Comparison of ENCODE assay signal across 14 cellular contexts in genomic region chr12:46110928-46111699, GRCh38.
DNase-seq lines count a peak whose midpoint lies in the region; FAIRE-seq and TF ChIP-seq lines count a peak whose summit lies in the region.
"Had no signal": no experiment of that assay in that cellular context is flagged by ENCODE, and none has a peak within 500 bp of the region (broad histone marks: within the 10 kb centered on the region; RNA-seq: fewer than 3 reads in every experiment).

No MANE protein-coding gene starts in this region.

- H3K4me3 Mint-ChIP-seq in chondrocyte (ENCODE audit: unreplicated experiment) = no peak overlapping the region
- H3K4me3 Mint-ChIP-seq in progenitor cell of endocrine pancreas (ENCODE audit: low read depth) = no peak overlapping the region
- H3K4me3 Mint-ChIP-seq: activated T-helper 1 cell treated with anti-CD3 and anti-CD28 coated beads, Interleukin-12 subunit alpha, Interleukin-12 subunit beta, Interleukin-2, Interleukin-4 antibody, amounts not matched to agents 30 ng/mL and 10 ng/mL and 1 ng/mL, durations not matched to agents 14 hours and 24 hours and 36 hours had no signal

- H3K27me3 Mint-ChIP-seq in chondrocyte (ENCODE audit: low read depth) = no peaks in the 10 kb centered on the region
- no peaks in the 10 kb centered on the region for H3K27me3 Mint-ChIP-seq in progenitor cell of endocrine pancreas

- no peaks in the 10 kb centered on the region for H3K4me1 Mint-ChIP-seq in chondrocyte (ENCODE audit: low read depth)
- H3K4me1 Mint-ChIP-seq in progenitor cell of endocrine pancreas (ENCODE audit: low read depth) = peaks cover 4% of the 10 kb centered on the region

- H3K36me3 Mint-ChIP-seq in chondrocyte (ENCODE audit: low read depth) (peaks cover 4% of the 10 kb centered on the region), progenitor cell of endocrine pancreas (ENCODE audit: insufficient read depth) (no peaks in the 10 kb centered on the region)

- H3K27ac Mint-ChIP-seq in chondrocyte (ENCODE audit: unreplicated experiment) (no peak overlapping the region), progenitor cell of endocrine pancreas (no peak overlapping the region)
- H3K27ac Mint-ChIP-seq: activated T-helper 1 cell treated with anti-CD3 and anti-CD28 coated beads, Interleukin-12 subunit alpha, Interleukin-12 subunit beta, Interleukin-2, Interleukin-4 antibody, amounts not matched to agents 30 ng/mL and 10 ng/mL and 1 ng/mL, durations not matched to agents 14 hours and 24 hours and 36 hours had no signal

- DNase-seq in NCI-H2029 treated with DMSO at 0.1 percent for 48 hours (lab: John Stamatoyannopoulos, UW) (peak; percentile 35), NCI-H2029 (lab: John Stamatoyannopoulos, UW) (no peak), HT-29 (ENCODE audit: low spot score) (peak; percentile 32), chondrocyte (ENCODE audit: low spot score) (no peak), progenitor cell of endocrine pancreas (ENCODE audit: low spot score, unreplicated experiment) (no peak), GM12892 (ENCODE audit: insufficient read length) (no peak), mesenteric fat pad (ENCODE audit: low spot score) (no peak), AG20443 (ENCODE audit: low spot score) (no peak)
- DNase-seq: EL, NCI-H226 had no signal

- TF ChIP-seq POLR2A in GM12892 (IDR thresholded peaks at IDR 0.05; ENCODE audit: low read depth, low read length) = no peak

- peak; percentile 18 for TF ChIP-seq CTCF in chondrocyte (IDR thresholded peaks at IDR 0.05)
- TF ChIP-seq CTCF in progenitor cell of endocrine pancreas (IDR thresholded peaks at IDR 0.05; ENCODE audit: unreplicated experiment) = peak; percentile 29

- FAIRE-seq in GM12892 (lab: Jason Lieb, UNC) = no peak
- FAIRE-seq: A549, astrocyte, endometrium had no signal

- H3K9me3 Mint-ChIP-seq in chondrocyte (ENCODE audit: low read depth) = peaks cover 18% of the 10 kb centered on the region
- peaks cover 29% of the 10 kb centered on the region for H3K9me3 Mint-ChIP-seq in progenitor cell of endocrine pancreas (ENCODE audit: low read depth)

Comparison
In these comparisons a context has a peak if more than half of its experiments do, and no peak if none do; other contexts are left out.
1. DNase-seq: peak in NCI-H2029 treated with DMSO at 0.1 percent for 48 hours (single experiment) and HT-29 (single experiment); none in NCI-H2029 (single experiment), chondrocyte (single experiment), progenitor cell of endocrine pancreas (single experiment), GM12892 (single experiment), mesenteric fat pad (single experiment) and AG20443 (single experiment).